ENCODE assay signal across 9 cellular contexts in the genomic region with DNA sequence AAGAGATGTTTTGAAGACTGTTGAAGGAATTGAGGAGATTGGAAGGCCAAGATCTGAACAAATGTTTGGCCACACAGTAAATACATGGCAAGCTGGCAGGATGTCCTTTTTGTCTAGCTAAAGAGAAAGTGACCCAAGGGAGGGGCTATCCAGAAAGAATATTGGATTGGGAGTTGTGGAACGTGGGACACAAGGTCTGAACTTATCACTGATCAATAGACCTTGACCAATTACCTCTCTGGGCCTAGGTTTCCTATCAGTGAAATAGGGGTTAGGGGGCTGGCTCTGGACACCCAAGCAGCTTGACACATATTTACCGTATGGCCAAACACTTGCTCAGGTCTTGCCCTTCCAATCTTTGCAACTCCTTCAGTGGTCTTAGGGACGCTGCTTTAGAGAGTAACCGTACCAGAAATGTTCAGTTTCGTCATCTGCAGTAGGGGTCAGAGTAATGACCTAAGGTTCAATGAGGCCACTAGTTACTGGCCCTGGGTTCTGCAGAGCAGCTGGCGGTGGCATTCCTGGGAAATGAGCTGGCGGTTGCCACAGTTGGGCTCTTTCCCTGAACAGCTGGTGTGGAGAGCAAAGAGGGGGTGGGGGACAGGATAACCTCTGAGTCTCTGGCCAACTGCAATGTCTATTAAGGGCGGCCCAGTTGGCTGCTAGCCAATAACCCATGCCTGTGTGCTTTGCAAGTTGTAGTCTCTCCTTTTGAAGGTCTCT. TPM values are rescaled to one million over a fixed set of nuclear protein-coding genes. Genes with fewer than 3 reads are reported as not detected.
DNase-seq lines count a peak whose midpoint lies in the region; ATAC-seq, FAIRE-seq and TF ChIP-seq lines count a peak whose summit lies in the region.
"Had no signal": no experiment of that assay in that cellular context is flagged by ENCODE, and none has a peak within 500 bp of the region (broad histone marks: within the 10 kb centered on the region; RNA-seq: fewer than 3 reads in every experiment).

No MANE protein-coding gene starts in this region.

- TF ChIP-seq EP300 in A549 (IDR thresholded peaks at IDR 0.05), result no peak; a peak in 1 of 5 replicates

- H3K27me3 ChIP-seq in H7 (ENCODE audit: control insufficient read depth, insufficient read depth, low read length), result no peaks in the 10 kb centered on the region

- H3K36me3 ChIP-seq in H7 (replicated peaks; ENCODE audit: control insufficient read depth, insufficient read depth, low read length), result no peaks in the 10 kb centered on the region

- no peak for FAIRE-seq in A549 (lab: Jason Lieb, UNC)

- H3K9me3 Mint-ChIP-seq in activated naive CD4-positive, alpha-beta T cell treated with anti-CD3 and anti-CD28 coated beads, Interleukin-2, amount 10 ng/mL, durations not matched to agents 7 days and 5 days, result no peaks in the 10 kb centered on the region

- TF ChIP-seq RAD21 in A549 (conservative IDR thresholded peaks at IDR 0.05 in 1 of 2, IDR thresholded peaks at IDR 0.05 in 1 of 2), result 0 out of 5 replicates have a peak, but pooled peaks of 1 of the 2 experiments have one; percentile 8

- H3K9me3 ChIP-seq in A549, result no peaks in the 10 kb centered on the region

- peak; percentile 70 to 72; a peak in 5 of 6 replicates for ATAC-seq in A549
- ATAC-seq in HG02759 (IDR thresholded peaks at IDR 0.05; ENCODE audit: unreplicated experiment), result no peak

- peak overlapping the region; percentile 33 for H3K4me2 ChIP-seq in A549

- 63% methylated on average over 8 of the region's 8 CpGs for WGBS in A549 (ENCODE audit: missing lambda C conversion rate)

- CTCF ChIA-PET in A549 (lab: Yijun Ruan, JAX), result interaction anchor here (0.6 to 7.0 kb wide), 8 partner anchors 12 to 307 kb away, joined by 3 to 34 read pairs (median 3); no protein-coding TSS in a partner anchor
- CTCF ChIA-PET in activated naive CD4-positive, alpha-beta T cell treated with anti-CD3 and anti-CD28 coated beads, Interleukin-2, amount 10 ng/mL, durations not matched to agents 7 days and 5 days (lab: Charles Lee), result no interaction called here

- H3K4me3 ChIP-seq in A549 (no peak overlapping the region), H7 (ENCODE audit: insufficient read depth, low read depth, low read length) (no peak overlapping the region)

- DNase-seq in A549 (ENCODE audit: low read depth in 1 of 2, low spot score in 1 of 2), result peak in 1 of 2 experiments; percentile 51
- DNase-seq in NCI-H1417 (lab: John Stamatoyannopoulos, UW), result peak; percentile 66 to 94 (median 79)
- peak; percentile 75 for DNase-seq in astrocyte of the hippocampus (ENCODE audit: low read depth, low spot score)
- DNase-seq in kidney tubule cell (ENCODE audit: low spot score), result peak; percentile 96
- DNase-seq in activated naive CD4-positive, alpha-beta T cell treated with anti-CD3 and anti-CD28 coated beads, Interleukin-2, amount 10 ng/mL, durations not matched to agents 7 days and 5 days, result no peak
- no peak for DNase-seq in GM19238 (ENCODE audit: insufficient read length, low spot score)
- DNase-seq in H7, result no peak

- H3K27me3 Mint-ChIP-seq in activated naive CD4-positive, alpha-beta T cell treated with anti-CD3 and anti-CD28 coated beads, Interleukin-2, amount 10 ng/mL, durations not matched to agents 7 days and 5 days, result peaks cover 30% of the 10 kb centered on the region

- no peaks in the 10 kb centered on the region for H3K4me1 Mint-ChIP-seq in activated naive CD4-positive, alpha-beta T cell treated with anti-CD3 and anti-CD28 coated beads, Interleukin-2, amount 10 ng/mL, durations not matched to agents 7 days and 5 days

- no peak for TF ChIP-seq POLR2A in A549 (IDR thresholded peaks at IDR 0.05; ENCODE audit: low read length)

- H3K4me3 Mint-ChIP-seq in activated naive CD4-positive, alpha-beta T cell treated with anti-CD3 and anti-CD28 coated beads, Interleukin-2, amount 10 ng/mL, durations not matched to agents 7 days and 5 days, result no peak overlapping the region
- H3K4me3 Mint-ChIP-seq: B cell had no signal

- peaks cover 26% of the 10 kb centered on the region for H3K4me1 ChIP-seq in A549

- no peak for TF ChIP-seq CTCF in A549 (IDR thresholded peaks at IDR 0.05)

- H3K36me3 Mint-ChIP-seq in activated naive CD4-positive, alpha-beta T cell treated with anti-CD3 and anti-CD28 coated beads, Interleukin-2, amount 10 ng/mL, durations not matched to agents 7 days and 5 days, result no peaks in the 10 kb centered on the region

- peak overlapping the region; percentile 39 to 66; a peak in 5 of 6 replicates for H3K27ac ChIP-seq in A549

- no peak overlapping the region for H3K27ac Mint-ChIP-seq in activated naive CD4-positive, alpha-beta T cell treated with anti-CD3 and anti-CD28 coated beads, Interleukin-2, amount 10 ng/mL, durations not matched to agents 7 days and 5 days
- H3K27ac Mint-ChIP-seq: B cell had no signal

- POLR2A ChIA-PET in A549 (lab: Yijun Ruan, JAX), result no interaction called here

TF ChIP-seq in A549, 52 proteins besides CTCF, POLR2A, EP300 and RAD21:
- TF ChIP-seq JUNB (IDR thresholded peaks at IDR 0.05) (peak; percentile 57), ZNF302 (CRISPR knock-in tag; IDR thresholded peaks at IDR 0.05) (no peak), NR3C1 (IDR thresholded peaks at IDR 0.05) (no peak), JUN (IDR thresholded peaks at IDR 0.05) (peak in 1 of 2 experiments; percentile 54; a peak in 1 of 5 replicates), GATA3 (IDR thresholded peaks at IDR 0.05; ENCODE audit: borderline replicate concordance) (peak; percentile 51; the same call in 1 of the 2 replicates), RNF2 (IDR thresholded peaks at IDR 0.05; ENCODE audit: borderline replicate concordance, low read depth) (no peak), MAZ (IDR thresholded peaks at IDR 0.05; ENCODE audit: borderline replicate concordance, low read depth, low read length) (no peak), MAX (IDR thresholded peaks at IDR 0.05) (peak; percentile 46), FOSL2 (IDR thresholded peaks at IDR 0.05) (no peak), FOSL2 (CRISPR knock-in tag; IDR thresholded peaks at IDR 0.05) (peak; percentile 57), RFX5 (IDR thresholded peaks at IDR 0.05) (no peak), CEBPB (IDR thresholded peaks at IDR 0.05) (peak in 1 of 2 experiments; percentile 62; a peak in 2 of 4 replicates), PBX3 (IDR thresholded peaks at IDR 0.05) (peak; percentile 83), CBX2 (IDR thresholded peaks at IDR 0.05; ENCODE audit: borderline replicate concordance, low read depth) (no peak), NPAS2 (CRISPR knock-in tag; IDR thresholded peaks at IDR 0.05; ENCODE audit: borderline replicate concordance) (no peak), CHD4 (IDR thresholded peaks at IDR 0.05; ENCODE audit: borderline replicate concordance) (no peak), SMC3 (IDR thresholded peaks at IDR 0.05) (0 out of 3 replicates have a peak, but pooled peaks have one; percentile 25)
- TF ChIP-seq, protein P1, sequence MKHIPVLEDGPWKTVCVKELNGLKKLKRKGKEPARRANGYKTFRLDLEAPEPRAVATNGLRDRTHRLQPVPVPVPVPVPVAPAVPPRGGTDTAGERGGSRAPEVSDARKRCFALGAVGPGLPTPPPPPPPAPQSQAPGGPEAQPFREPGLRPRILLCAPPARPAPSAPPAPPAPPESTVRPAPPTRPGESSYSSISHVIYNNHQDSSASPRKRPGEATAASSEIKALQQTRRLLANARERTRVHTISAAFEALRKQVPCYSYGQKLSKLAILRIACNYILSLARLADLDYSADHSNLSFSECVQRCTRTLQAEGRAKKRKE (CRISPR knock-in tag; IDR thresholded peaks at IDR 0.05; ENCODE audit: low read depth), result 0 out of 2 replicates have a peak, but pooled peaks have one; percentile 51

RNA-seq across cellular contexts. Expression of gene CALM2, which starts 48.9 kb away (rescaled TPM):
- polyA plus RNA-seq in A549 (2011; rRNA removed), result 1,000 and 1,652 TPM in 2 replicates
- polyA plus RNA-seq in A549 (2012; cell fraction: cytosol; rRNA removed), result 421 and 548 TPM in 2 replicates
- 121 and 248 TPM in 2 replicates for polyA plus RNA-seq in A549 (2012; cell fraction: nucleus; rRNA removed)
- polyA plus RNA-seq in A549 (2017; fragmentation: RNase III; extraction: RNeasy Plus Mini Kit Qiagen cat#74134 plus additional on column Dnase treatment), result 1,376 to 1,704 TPM (median 1,440 TPM) in 3 replicates
- polyA minus RNA-seq in A549 (2011; rRNA and poly(A)+ RNA removed), result 173 and 174 TPM in 2 replicates
- 493 and 546 TPM in 2 replicates for total RNA-seq in H7 (2014; rRNA removed; shearing (Covaris generic))

Comparison
In these comparisons a context has a peak if more than half of its experiments do, and no peak if none do; other contexts are left out.
1. DNase-seq: peak in NCI-H1417 (3 of 3), astrocyte of the hippocampus (single experiment) and kidney tubule cell (single experiment); none in activated naive CD4-positive, alpha-beta T cell treated with anti-CD3 and anti-CD28 coated beads, Interleukin-2, amount 10 ng/mL, durations not matched to agents 7 days and 5 days (single experiment), GM19238 (single experiment) and H7 (single experiment).